Comparison of ENCODE assay signal across 7 cellular contexts in the genomic region with DNA sequence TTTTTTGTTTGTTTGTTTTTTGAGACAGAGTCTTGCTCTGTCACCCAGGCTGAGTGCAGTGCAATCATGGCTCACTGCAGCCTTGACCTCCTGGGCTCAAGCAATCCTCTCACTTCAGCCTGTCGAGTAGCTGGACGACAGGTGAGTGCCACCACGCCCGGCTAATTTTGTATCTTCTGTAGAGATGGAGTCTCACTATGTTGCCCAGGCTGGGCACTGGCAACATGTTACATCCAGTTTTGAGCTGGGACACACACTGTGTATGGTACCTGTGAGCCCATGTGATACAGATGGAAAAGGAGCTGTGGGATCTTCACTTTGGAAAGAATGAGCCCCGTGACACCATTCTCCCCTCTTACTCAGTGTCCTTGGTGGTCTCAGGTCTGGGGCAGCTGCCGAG.
"Had no signal": no experiment of that assay in that cellular context is flagged by ENCODE, and none has a peak within 500 bp of the region (broad histone marks: within the 10 kb centered on the region; RNA-seq: fewer than 3 reads in every experiment).

No MANE protein-coding gene starts in this region.

- H3K4me2 ChIP-seq: GM23338 had no signal

- H3K9me3 Mint-ChIP-seq: GM23338, HFFc6 had no signal

- DNase-seq: H7, HFFc6, IMR-90 had no signal

- H3K4me3 Mint-ChIP-seq: GM23338, HFFc6 had no signal

- ATAC-seq: GM23338, HCT116 had no signal

- H3K9me3 ChIP-seq: HAP-1 had no signal

- H3K27ac Mint-ChIP-seq: GM23338, HFFc6 had no signal

- H3K27ac ChIP-seq: HL-60 had no signal

- H3K36me3 ChIP-seq: HAP-1 had no signal

- H3K4me3 ChIP-seq: GM23338, HAP-1 had no signal
